ENCODE assay signal across 24 cellular contexts in the genomic region with DNA sequence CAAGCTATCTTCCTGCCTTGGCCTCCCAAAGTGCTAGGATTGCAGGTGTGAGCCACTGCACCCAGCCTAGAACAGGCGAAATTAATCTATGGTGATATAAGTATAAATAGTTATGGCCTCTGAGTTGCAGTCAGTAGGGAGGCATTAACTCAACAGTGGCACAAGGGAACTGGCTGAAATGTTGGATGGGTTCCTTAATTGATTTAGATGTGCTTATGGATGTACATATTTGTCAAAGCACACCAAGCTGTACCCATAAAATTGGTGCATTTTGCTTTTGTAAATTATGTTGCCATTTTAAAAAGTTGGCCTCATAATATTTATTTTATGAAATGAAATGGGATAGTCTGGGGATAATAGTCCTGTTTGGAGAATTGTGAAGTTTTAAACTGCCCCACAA.
"Had no signal": no experiment of that assay in that cellular context is flagged by ENCODE, and none has a peak within 500 bp of the region (broad histone marks: within the 10 kb centered on the region; RNA-seq: fewer than 3 reads in every experiment).

No MANE protein-coding gene starts in this region.

- H3K9me3 ChIP-seq: adrenal gland, spleen, suprapubic skin, tibial artery had no signal

- H3K4me3 ChIP-seq: adrenal gland, spleen, suprapubic skin, tibial artery had no signal

- DNase-seq: activated CD4-positive, alpha-beta memory T cell treated with anti-CD3 and anti-CD28 coated beads for 36 hours; activated CD4-positive, alpha-beta T cell treated with anti-CD3 and anti-CD28 coated beads for 48 hours; activated CD8-positive, alpha-beta memory T cell treated with anti-CD3 and anti-CD28 coated beads, Interleukin-2, amount 50 U/mL, for 4 hours; activated effector memory CD4-positive, alpha-beta T cell treated with anti-CD3 and anti-CD28 coated beads, Interleukin-2, amount 50 U/mL, for 16 hours; activated naive CD4-positive, alpha-beta T cell treated with anti-CD3 and anti-CD28 coated beads for 36 hours; activated naive CD8-positive, alpha-beta T cell treated with anti-CD3 and anti-CD28 coated beads for 36 hours; activated T-cell treated with anti-CD3 and anti-CD28 coated beads, Interleukin-2, amount 50 U/mL, for 1 hour; adrenal gland; aorta; foreskin fibroblast; head of caudate nucleus; hypothalamus; immature natural killer cell; kidney; naive B cell; right cardiac atrium; spleen; stimulated activated naive CD4-positive, alpha-beta T cell; tibial artery; WERI-Rb-1 had no signal

- H3K27ac ChIP-seq: adrenal gland, spleen, suprapubic skin, tibial artery, WERI-Rb-1 had no signal

- H3K36me3 Mint-ChIP-seq: activated CD4-positive, alpha-beta memory T cell treated with anti-CD3 and anti-CD28 coated beads for 36 hours; activated naive CD8-positive, alpha-beta T cell treated with anti-CD3 and anti-CD28 coated beads for 36 hours; naive B cell had no signal

- H3K9me3 Mint-ChIP-seq: activated CD4-positive, alpha-beta memory T cell treated with anti-CD3 and anti-CD28 coated beads for 36 hours; activated naive CD4-positive, alpha-beta T cell treated with anti-CD3 and anti-CD28 coated beads for 36 hours; activated naive CD8-positive, alpha-beta T cell treated with anti-CD3 and anti-CD28 coated beads for 36 hours; activated T-helper 1 cell treated with anti-CD3 and anti-CD28 coated beads, Interleukin-12 subunit alpha, Interleukin-12 subunit beta, Interleukin-2, Interleukin-4 antibody, amounts not matched to agents 30 ng/mL and 10 ng/mL and 1 ng/mL, durations not matched to agents 14 hours and 24 hours and 36 hours; brain; immature natural killer cell; naive B cell had no signal

- H3K4me1 ChIP-seq: adrenal gland, tibial artery had no signal

- H3K27me3 ChIP-seq: adrenal gland, spleen, suprapubic skin, tibial artery had no signal

- H3K4me3 Mint-ChIP-seq: activated CD4-positive, alpha-beta memory T cell treated with anti-CD3 and anti-CD28 coated beads for 36 hours; activated naive CD4-positive, alpha-beta T cell treated with anti-CD3 and anti-CD28 coated beads for 36 hours; activated naive CD8-positive, alpha-beta T cell treated with anti-CD3 and anti-CD28 coated beads for 36 hours; activated T-helper 1 cell treated with anti-CD3 and anti-CD28 coated beads, Interleukin-12 subunit alpha, Interleukin-12 subunit beta, Interleukin-2, Interleukin-4 antibody, amounts not matched to agents 30 ng/mL and 10 ng/mL and 1 ng/mL, durations not matched to agents 14 hours and 24 hours and 36 hours; brain; immature natural killer cell; naive B cell had no signal

- H3K27me3 Mint-ChIP-seq: activated CD4-positive, alpha-beta memory T cell treated with anti-CD3 and anti-CD28 coated beads for 36 hours; activated naive CD8-positive, alpha-beta T cell treated with anti-CD3 and anti-CD28 coated beads for 36 hours; brain; naive B cell had no signal

- H3K27ac Mint-ChIP-seq: activated CD4-positive, alpha-beta memory T cell treated with anti-CD3 and anti-CD28 coated beads for 36 hours; activated naive CD4-positive, alpha-beta T cell treated with anti-CD3 and anti-CD28 coated beads for 36 hours; activated naive CD8-positive, alpha-beta T cell treated with anti-CD3 and anti-CD28 coated beads for 36 hours; activated T-helper 1 cell treated with anti-CD3 and anti-CD28 coated beads, Interleukin-12 subunit alpha, Interleukin-12 subunit beta, Interleukin-2, Interleukin-4 antibody, amounts not matched to agents 30 ng/mL and 10 ng/mL and 1 ng/mL, durations not matched to agents 14 hours and 24 hours and 36 hours; brain; immature natural killer cell had no signal

- ATAC-seq: activated CD4-positive, CD25-positive, alpha-beta regulatory T cell treated with anti-CD3 and anti-CD28 coated beads, Interleukin-2, amount 50 U/mL, for 24 hours; right cardiac atrium had no signal

- H3K36me3 ChIP-seq: adrenal gland, spleen, suprapubic skin, tibial artery, WERI-Rb-1 had no signal
